8 cellular contexts compared by ENCODE assay signal in the genomic region with DNA sequence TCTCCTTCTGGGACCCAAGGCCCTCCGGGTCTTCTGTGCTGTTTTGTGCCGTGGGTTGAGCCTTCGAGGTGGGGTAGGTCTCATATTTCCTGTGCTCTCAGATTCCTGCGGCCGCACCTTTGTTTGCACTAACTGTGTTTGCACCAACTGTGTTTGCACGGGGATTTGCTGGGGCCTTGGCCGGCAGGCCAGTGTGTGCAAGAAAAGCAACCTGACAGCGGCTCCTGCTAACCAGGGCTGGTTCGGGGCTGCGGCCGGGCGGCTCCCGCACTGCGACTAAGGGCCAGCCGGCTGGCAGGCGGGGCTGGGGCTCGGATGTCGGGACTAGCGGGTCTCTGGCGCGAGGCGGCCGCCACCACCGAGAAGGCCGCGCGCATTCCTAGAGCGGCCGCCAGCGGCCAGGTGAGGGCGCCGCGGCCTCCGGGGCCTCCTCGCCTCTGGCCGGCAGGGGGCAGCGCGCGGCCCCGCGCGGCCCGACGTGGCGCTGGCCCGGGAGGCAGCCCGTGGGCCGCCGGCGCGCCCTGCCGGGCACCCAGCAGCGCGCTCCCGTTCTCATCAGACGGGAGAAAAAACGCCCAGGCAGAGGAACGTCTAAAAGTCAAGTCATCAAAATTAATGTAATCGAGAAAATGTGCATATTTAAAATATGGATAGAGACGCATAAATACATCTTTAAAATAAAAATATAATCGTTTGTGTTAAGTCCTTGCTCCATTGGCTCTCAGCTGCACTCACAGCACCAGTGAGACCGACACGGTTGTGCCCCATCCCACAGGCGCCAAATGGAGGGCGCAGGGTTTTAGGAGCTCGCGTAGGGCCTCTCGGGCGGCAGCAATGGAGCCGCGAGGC. TPM values are rescaled to one million over a fixed set of nuclear protein-coding genes. Genes with fewer than 3 reads are reported as not detected.
DNase-seq lines count a peak whose midpoint lies in the region; ATAC-seq and TF ChIP-seq lines count a peak whose summit lies in the region.

No MANE protein-coding gene starts in this region.

- H3K36me3 Mint-ChIP-seq in Calu3 (ENCODE audit: insufficient read depth, unreplicated experiment) (peaks cover 8% of the 10 kb centered on the region), nephron (ENCODE audit: low read depth) (no peaks in the 10 kb centered on the region)
- H3K36me3 Mint-ChIP-seq in stimulated activated naive CD8-positive, alpha-beta T cell treated with anti-CD3 and anti-CD28 coated beads, Interleukin-15, Interleukin-2, amounts not matched to agents 100 ng/mL and 50 ng/mL, for 24 hours (ENCODE audit: low read depth), result no peaks in the 10 kb centered on the region

- no peak overlapping the region for H3K27ac Mint-ChIP-seq in Calu3 (ENCODE audit: unreplicated experiment)
- peak overlapping the region in 1 of 3 experiments; percentile 63 for H3K27ac Mint-ChIP-seq in nephron
- H3K27ac Mint-ChIP-seq in stimulated activated naive CD8-positive, alpha-beta T cell treated with anti-CD3 and anti-CD28 coated beads, Interleukin-15, Interleukin-2, amounts not matched to agents 100 ng/mL and 50 ng/mL, for 24 hours, result no peak overlapping the region

- H3K4me3 Mint-ChIP-seq in Calu3 (ENCODE audit: low read depth, unreplicated experiment) (peak overlapping the region; percentile 82), nephron (peak overlapping the region; percentile 69 to 81 (median 80))
- H3K4me3 Mint-ChIP-seq in stimulated activated naive CD8-positive, alpha-beta T cell treated with anti-CD3 and anti-CD28 coated beads, Interleukin-15, Interleukin-2, amounts not matched to agents 100 ng/mL and 50 ng/mL, for 24 hours, result peak overlapping the region; percentile 78

- H3K9me3 Mint-ChIP-seq in Calu3 (ENCODE audit: low read depth, unreplicated experiment), result no peaks in the 10 kb centered on the region
- no peaks in the 10 kb centered on the region for H3K9me3 Mint-ChIP-seq in nephron
- H3K9me3 Mint-ChIP-seq in stimulated activated naive CD8-positive, alpha-beta T cell treated with anti-CD3 and anti-CD28 coated beads, Interleukin-15, Interleukin-2, amounts not matched to agents 100 ng/mL and 50 ng/mL, for 24 hours, result no peaks in the 10 kb centered on the region

- DNase-seq in Calu3, result peak; percentile 86
- DNase-seq in NOMO-1 (lab: John Stamatoyannopoulos, UW; ENCODE audit: unreplicated experiment in 2 of 2), result peak; percentile 23 to 57
- peak; percentile 81 for DNase-seq in activated T-cell treated with anti-CD3 and anti-CD28 coated beads, Interleukin-2, amount 50 U/mL, for 1 hour
- peak; percentile 54 for DNase-seq in fibroblast of gingiva (ENCODE audit: low read depth)

- H3K4me1 Mint-ChIP-seq in Calu3 (ENCODE audit: low read depth, unreplicated experiment), result no peaks in the 10 kb centered on the region
- no peaks in the 10 kb centered on the region for H3K4me1 Mint-ChIP-seq in nephron
- H3K4me1 Mint-ChIP-seq in stimulated activated naive CD8-positive, alpha-beta T cell treated with anti-CD3 and anti-CD28 coated beads, Interleukin-15, Interleukin-2, amounts not matched to agents 100 ng/mL and 50 ng/mL, for 24 hours (ENCODE audit: low read depth), result peaks cover 10% of the 10 kb centered on the region

- CTCF ChIA-PET in Calu3 (lab: Charles Lee), result interaction anchor here (0.6 to 1.5 kb wide), 4 partner anchors 70 to 161 kb away, joined by 3 to 8 read pairs (median 4); no protein-coding TSS in a partner anchor

- peak; percentile 53 for TF ChIP-seq CTCF in Calu3 (IDR thresholded peaks at IDR 0.05; ENCODE audit: unreplicated experiment)
- peak; percentile 30 to 54 (median 48) for TF ChIP-seq CTCF in nephron (IDR thresholded peaks at IDR 0.05; ENCODE audit: unreplicated experiment in 3 of 3)

- intact Hi-C loops in Calu3 (cut with micrococcal nuclease; ENCODE audit: unreplicated experiment), result loop anchor here (1.0 to 10.0 kb wide), 4 partner anchors 39 to 275 kb away; a partner anchor contains a TSS

- peak; percentile 96 for ATAC-seq in GM19455 (IDR thresholded peaks at IDR 0.05; ENCODE audit: unreplicated experiment)
- ATAC-seq in HG03571 (IDR thresholded peaks at IDR 0.05; ENCODE audit: unreplicated experiment), result peak; percentile 95

- H3K27me3 Mint-ChIP-seq in Calu3 (ENCODE audit: unreplicated experiment) (no peaks in the 10 kb centered on the region), nephron (ENCODE audit: low read depth) (no peaks in the 10 kb centered on the region)
- peaks cover 4% of the 10 kb centered on the region for H3K27me3 Mint-ChIP-seq in stimulated activated naive CD8-positive, alpha-beta T cell treated with anti-CD3 and anti-CD28 coated beads, Interleukin-15, Interleukin-2, amounts not matched to agents 100 ng/mL and 50 ng/mL, for 24 hours

- BruUV-seq in Calu3 (replicated peaks; lab: Mats Ljungman, UMichigan), result no TSS peak

RNA-seq across cellular contexts. Expression of a gene that starts 38.6 kb away (rescaled TPM):
- total RNA-seq in Calu3 (2022), result 12.3 and 14.9 TPM in 2 replicates

Comparison
In these comparisons a context has a peak if more than half of its experiments do, and no peak if none do; other contexts are left out.
1. Peak in every context shown above with its lines: DNase-seq and ATAC-seq.